27 cellular contexts compared by ENCODE assay signal in genomic region chr5:127027539-127027938, GRCh38.
"Had no signal": no experiment of that assay in that cellular context is flagged by ENCODE, and none has a peak within 500 bp of the region (broad histone marks: within the 10 kb centered on the region; RNA-seq: fewer than 3 reads in every experiment).

No MANE protein-coding gene starts in this region.

- H3K4me3 ChIP-seq: esophagus squamous epithelium, gastroesophageal sphincter, skin epidermis, stomach, thoracic aorta, vagina had no signal

- H3K9ac ChIP-seq: parathyroid adenoma had no signal

- ATAC-seq: activated CD8-positive, alpha-beta T cell treated with anti-CD3 and anti-CD28 coated beads, Interleukin-2, amount 10 ng/mL, durations not matched to agents 7 days and 5 days; effector memory CD8-positive, alpha-beta T cell; gastroesophageal sphincter; left ventricle myocardium superior; natural killer cell treated with Interleukin-12 subunit alpha and Interleukin-12 subunit beta and Interleukin-15 and Interleukin-18, amount 100 ng/mL, for 72 hours; right cardiac atrium; stimulated activated effector memory CD8-positive, alpha-beta T cell treated with anti-CD3 and anti-CD28 coated beads, Interleukin-12 subunit alpha, Interleukin-12 subunit beta, amount 100 ng/mL, for 72 hours had no signal

- H3K36me3 ChIP-seq: brain microvascular endothelial cell, esophagus squamous epithelium, gastroesophageal sphincter, stomach, thoracic aorta, vagina had no signal

- H3K79me2 ChIP-seq: parathyroid adenoma had no signal

- H3K27ac ChIP-seq: brain microvascular endothelial cell, esophagus squamous epithelium, gastroesophageal sphincter, parathyroid adenoma, skin epidermis, stomach, thoracic aorta, vagina had no signal

- H3K9me3 Mint-ChIP-seq: activated T-helper 1 cell treated with anti-CD3 and anti-CD28 coated beads, Interleukin-12 subunit alpha, Interleukin-12 subunit beta, Interleukin-2, Interleukin-4 antibody, amounts not matched to agents 30 ng/mL and 10 ng/mL and 1 ng/mL, durations not matched to agents 14 hours and 24 hours and 36 hours; effector memory CD8-positive, alpha-beta T cell; natural killer cell treated with Interleukin-12 subunit alpha and Interleukin-12 subunit beta and Interleukin-15 and Interleukin-18, amount 100 ng/mL, for 72 hours; stimulated activated effector memory CD8-positive, alpha-beta T cell treated with anti-CD3 and anti-CD28 coated beads, Interleukin-12 subunit alpha, Interleukin-12 subunit beta, amount 100 ng/mL, for 72 hours; type B pancreatic cell had no signal

- DNase-seq: activated CD4-positive, alpha-beta T cell treated with anti-CD3 and anti-CD28 coated beads for 1 hour; activated CD4-positive, alpha-beta T cell treated with anti-CD3 and anti-CD28 coated beads, Interleukin-2, amount 50 U/mL, for 1 hour; activated CD8-positive, alpha-beta T cell treated with anti-CD3 and anti-CD28 coated beads, Interleukin-2, amount 10 ng/mL, durations not matched to agents 7 days and 5 days; activated gamma-delta T cell; activated naive CD4-positive, alpha-beta T cell treated with anti-CD3 and anti-CD28 coated beads, Interleukin-2, amount 50 U/mL, for 16 hours; anterior cingulate cortex; brain microvascular endothelial cell; caudate nucleus; effector memory CD8-positive, alpha-beta T cell; esophagus squamous epithelium; head of caudate nucleus; hypothalamus; left ventricle myocardium superior; midbrain; right cardiac atrium; stimulated activated CD4-positive, alpha-beta T cell treated with anti-CD3 and anti-CD28 coated beads, Interleukin-2, amount 100 ng/mL, for 24 hours; stomach; T-helper 9 cell had no signal

- H3K9me3 ChIP-seq: esophagus squamous epithelium, gastroesophageal sphincter, stomach, thoracic aorta, vagina had no signal

- H3K27me3 ChIP-seq: brain microvascular endothelial cell, vagina had no signal

- H2AFZ ChIP-seq: parathyroid adenoma had no signal

- H3K4me3 Mint-ChIP-seq: activated CD8-positive, alpha-beta T cell treated with anti-CD3 and anti-CD28 coated beads, Interleukin-2, amount 10 ng/mL, durations not matched to agents 7 days and 5 days; activated T-helper 1 cell treated with anti-CD3 and anti-CD28 coated beads, Interleukin-12 subunit alpha, Interleukin-12 subunit beta, Interleukin-2, Interleukin-4 antibody, amounts not matched to agents 30 ng/mL and 10 ng/mL and 1 ng/mL, durations not matched to agents 14 hours and 24 hours and 36 hours; effector memory CD8-positive, alpha-beta T cell; natural killer cell treated with Interleukin-12 subunit alpha and Interleukin-12 subunit beta and Interleukin-15 and Interleukin-18, amount 100 ng/mL, for 72 hours; stimulated activated effector memory CD8-positive, alpha-beta T cell treated with anti-CD3 and anti-CD28 coated beads, Interleukin-12 subunit alpha, Interleukin-12 subunit beta, amount 100 ng/mL, for 72 hours; type B pancreatic cell had no signal

- H3K4me1 ChIP-seq: parathyroid adenoma had no signal

- H3K27ac Mint-ChIP-seq: activated CD8-positive, alpha-beta T cell treated with anti-CD3 and anti-CD28 coated beads, Interleukin-2, amount 10 ng/mL, durations not matched to agents 7 days and 5 days; activated T-helper 1 cell treated with anti-CD3 and anti-CD28 coated beads, Interleukin-12 subunit alpha, Interleukin-12 subunit beta, Interleukin-2, Interleukin-4 antibody, amounts not matched to agents 30 ng/mL and 10 ng/mL and 1 ng/mL, durations not matched to agents 14 hours and 24 hours and 36 hours; effector memory CD8-positive, alpha-beta T cell; natural killer cell treated with Interleukin-12 subunit alpha and Interleukin-12 subunit beta and Interleukin-15 and Interleukin-18, amount 100 ng/mL, for 72 hours; stimulated activated effector memory CD8-positive, alpha-beta T cell treated with anti-CD3 and anti-CD28 coated beads, Interleukin-12 subunit alpha, Interleukin-12 subunit beta, amount 100 ng/mL, for 72 hours; type B pancreatic cell had no signal

- H3K36me3 Mint-ChIP-seq: natural killer cell treated with Interleukin-12 subunit alpha and Interleukin-12 subunit beta and Interleukin-15 and Interleukin-18, amount 100 ng/mL, for 72 hours; stimulated activated effector memory CD8-positive, alpha-beta T cell treated with anti-CD3 and anti-CD28 coated beads, Interleukin-12 subunit alpha, Interleukin-12 subunit beta, amount 100 ng/mL, for 72 hours; type B pancreatic cell had no signal
